In genomic region chr5:25649628-25650265, GRCh38 we compare ENCODE assay signal across 28 cellular contexts.
A peak's percentile ranks its signal among the peaks of the same experiment; 100 is the strongest.
DNase-seq lines count a peak whose midpoint lies in the region; ATAC-seq, FAIRE-seq and TF ChIP-seq lines count a peak whose summit lies in the region.
"Had no signal": no experiment of that assay in that cellular context is flagged by ENCODE, and none has a peak within 500 bp of the region (broad histone marks: within the 10 kb centered on the region; RNA-seq: fewer than 3 reads in every experiment).

No MANE protein-coding gene starts in this region.

- intact Hi-C loops in kidney (cut with DNase I) = no loop called here

- TF ChIP-seq CTCF in RWPE1 (conservative IDR thresholded peaks at IDR 0.05; ENCODE audit: low read depth) (no peak), kidney (IDR thresholded peaks at IDR 0.05; ENCODE audit: borderline replicate concordance, extremely low read depth, insufficient read depth) (no peak)

- no peak overlapping the region for H3K9ac ChIP-seq in kidney (ENCODE audit: low read length in 2 of 2)

- no peak for FAIRE-seq in kidney (lab: Jason Lieb, UNC)
- FAIRE-seq: GM12891 had no signal

- CTCF ChIA-PET in RWPE1 (lab: Yijun Ruan, JAX) = no interaction called here

- no peaks in the 10 kb centered on the region for H3K9me3 ChIP-seq in kidney (ENCODE audit: control insufficient read depth in 1 of 2, low read length in 2 of 2)
- H3K9me3 ChIP-seq: Caco-2 had no signal

- no peaks in the 10 kb centered on the region for H3K4me1 ChIP-seq in kidney (ENCODE audit: control insufficient read depth in 1 of 2, insufficient read depth in 1 of 2, low read depth in 1 of 2, low read length in 2 of 2)
- H3K4me1 ChIP-seq: Caco-2 had no signal

- no peaks in the 10 kb centered on the region for H3K36me3 ChIP-seq in kidney (ENCODE audit: control insufficient read depth in 1 of 2, insufficient read depth in 2 of 2, low read length in 2 of 2)

- POLR2A ChIA-PET in RWPE1 (lab: Yijun Ruan, JAX; ENCODE audit: low non-redundant PET) = no interaction called here

- no peak for ATAC-seq in HG02981 (IDR thresholded peaks at IDR 0.05; ENCODE audit: unreplicated experiment)
- ATAC-seq: CD8-positive, alpha-beta T cell; Panc1; T-cell had no signal

- no peak overlapping the region for H3K4me3 ChIP-seq in kidney (ENCODE audit: low read length in 2 of 2)

- DNase-seq in ELR (ENCODE audit: low read depth) = peak; percentile 4
- peak; percentile 15 for DNase-seq in HT1080 (ENCODE audit: low read depth)
- peak; percentile 23 for DNase-seq in RWPE1 (ENCODE audit: low spot score)
- peak; percentile 25 for DNase-seq in kidney
- DNase-seq in NCI-H2107 (lab: John Stamatoyannopoulos, UW) = no peak
- no peak for DNase-seq in stimulated activated CD4-positive, alpha-beta T cell treated with anti-CD3 and anti-CD28 coated beads, Interleukin-15, amount 100 ng/mL, for 24 hours
- DNase-seq in dermis blood vessel endothelial cell = no peak
- DNase-seq: Caco-2; CD8-positive, alpha-beta T cell; EL; GF-D8; H9; IMR-90; KG1; NCI-H1048; NCI-H1417 treated with DMSO at 0.1 percent for 48 hours; NCI-H1694 treated with DMSO at 0.1 percent for 48 hours; NCI-H2081; NCI-H2171; NCI-H226; NCI-H510A; NCI-H69; SHP77; T-cell had no signal

- H3K27ac ChIP-seq in RWPE1 = no peak overlapping the region
- H3K27ac ChIP-seq in kidney (ENCODE audit: low read depth in 2 of 2, low read length in 2 of 2) = no peak overlapping the region
- H3K27ac ChIP-seq: C4-2B had no signal

Comparison
In these comparisons a context has a peak if more than half of its experiments do, and no peak if none do; other contexts are left out.
1. DNase-seq: peak in ELR (single experiment), HT1080 (single experiment), RWPE1 (single experiment) and kidney (single experiment); none in NCI-H2107 (single experiment), stimulated activated CD4-positive, alpha-beta T cell treated with anti-CD3 and anti-CD28 coated beads, Interleukin-15, amount 100 ng/mL, for 24 hours (single experiment) and dermis blood vessel endothelial cell (single experiment).